In the genomic region with DNA sequence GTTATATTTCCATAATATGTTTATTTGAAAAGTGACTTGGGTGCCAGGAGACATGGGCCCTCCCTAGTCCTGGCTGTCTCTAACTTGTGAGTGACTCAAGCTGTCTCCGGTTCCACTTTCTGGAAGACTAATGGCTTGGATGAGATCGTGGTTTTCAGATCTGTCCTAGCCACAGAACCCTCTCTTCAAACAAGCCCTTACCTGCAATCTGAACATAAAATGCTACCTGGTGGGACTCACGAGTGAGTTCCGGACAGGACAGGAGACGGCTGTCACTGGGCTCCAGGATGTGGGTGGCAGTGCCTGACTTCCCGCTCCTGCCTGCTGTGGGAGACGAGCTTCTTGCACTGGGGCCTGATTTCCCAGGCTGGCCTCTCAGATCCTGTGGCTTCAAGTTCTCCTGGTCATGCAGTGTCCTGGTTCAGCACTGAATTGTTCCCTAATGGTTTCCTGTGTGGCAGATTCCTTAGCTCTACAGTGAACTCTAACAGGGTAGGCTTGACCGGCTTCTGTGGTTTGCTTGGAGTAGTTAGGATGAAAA, we compare ENCODE assay signal across 11 cellular contexts. TPM values are rescaled to one million over a fixed set of nuclear protein-coding genes. Genes with fewer than 3 reads are reported as not detected.
A peak's percentile ranks its signal among the peaks of the same experiment; 100 is the strongest.
DNase-seq lines count a peak whose midpoint lies in the region; ATAC-seq, FAIRE-seq and TF ChIP-seq lines count a peak whose summit lies in the region.
"Had no signal": no experiment of that assay in that cellular context is flagged by ENCODE, and none has a peak within 500 bp of the region (broad histone marks: within the 10 kb centered on the region; RNA-seq: fewer than 3 reads in every experiment).

No MANE protein-coding gene starts in this region.

- H3K36me3 Mint-ChIP-seq in activated naive CD8-positive, alpha-beta T cell treated with anti-CD3 and anti-CD28 coated beads for 36 hours = peaks cover 24% of the 10 kb centered on the region

- no peaks in the 10 kb centered on the region for H3K9me3 Mint-ChIP-seq in activated naive CD8-positive, alpha-beta T cell treated with anti-CD3 and anti-CD28 coated beads for 36 hours
- H3K9me3 Mint-ChIP-seq: T-helper 1 cell treated with Interleukin-12 subunit alpha and Interleukin-12 subunit beta and Interleukin-4 antibody, amounts not matched to agents 30 μg/mL and 1 μg/mL, for 36 hours had no signal

- no peak overlapping the region for H2AFZ ChIP-seq in IMR-90 (replicated peaks; ENCODE audit: low read length, poor library complexity)

- FAIRE-seq in kidney (lab: Jason Lieb, UNC) = no peak

- H2BK120ac ChIP-seq in IMR-90 (ENCODE audit: low read depth, low read length) = no peak overlapping the region

- H3K27me3 ChIP-seq in IMR-90 (ENCODE audit: control insufficient read depth, insufficient read depth, low read length) (no peaks in the 10 kb centered on the region), gastroesophageal sphincter (no peaks in the 10 kb centered on the region), subcutaneous abdominal adipose tissue (ENCODE audit: control insufficient read depth in 5 of 5, insufficient read depth in 4 of 5, low read length in 5 of 5) (no peaks in the 10 kb centered on the region)

- no peak overlapping the region for H2BK15ac ChIP-seq in IMR-90 (ENCODE audit: low read depth, low read length)

- H4K8ac ChIP-seq in IMR-90 (ENCODE audit: low read depth in 2 of 2, low read length in 2 of 2) = 0 out of 4 replicates have a peak overlapping the region, but pooled peaks of 1 of the 2 experiments have one; percentile 0

- CTCF ChIA-PET in IMR-90 (lab: Yijun Ruan, JAX) = no interaction called here

- H3K4me3 Mint-ChIP-seq in activated naive CD8-positive, alpha-beta T cell treated with anti-CD3 and anti-CD28 coated beads for 36 hours = no peak overlapping the region

- WGBS in IMR-90 (ENCODE audit: extremely low coverage in 2 of 2, insufficient read length in 1 of 2), 2 experiments = 96% methylated on average over 5 of the region's 8 CpGs; no CpG with 5 or more reads in 1 of the 2 experiments
- 33 to 56% methylated on average over 1 to 8 of the region's 8 CpGs for WGBS in gastroesophageal sphincter (ENCODE audit: low coverage in 1 of 2), 2 donors

- no peak for TF ChIP-seq CTCF in IMR-90 (conservative IDR thresholded peaks at IDR 0.05; ENCODE audit: low read depth, low read length)
- no peak for TF ChIP-seq CTCF in gastroesophageal sphincter (IDR thresholded peaks at IDR 0.05)
- no peak for TF ChIP-seq CTCF in kidney (IDR thresholded peaks at IDR 0.05; ENCODE audit: borderline replicate concordance, extremely low read depth, insufficient read depth)

- H2AK9ac ChIP-seq in IMR-90 (replicated peaks; ENCODE audit: low read depth, low read length, poor library complexity) = no peak overlapping the region

- no peak overlapping the region for H4K5ac ChIP-seq in IMR-90 (ENCODE audit: low read depth, low read length)

- DNase-seq in IMR-90 = peak; percentile 42
- DNase-seq in activated naive CD8-positive, alpha-beta T cell treated with anti-CD3 and anti-CD28 coated beads for 36 hours = no peak
- DNase-seq in kidney = no peak
- DNase-seq in activated CD8-positive, alpha-beta memory T cell treated with anti-CD3 and anti-CD28 coated beads, Interleukin-2, amount 50 U/mL, for 4 hours = no peak
- DNase-seq: NCI-H526 treated with DMSO at 0.1 percent for 48 hours; stimulated activated CD4-positive, alpha-beta T cell treated with anti-CD3 and anti-CD28 coated beads, Interleukin-12 subunit alpha, Interleukin-12 subunit beta, amount 100 ng/mL, for 4 hours had no signal

- POLR2A ChIA-PET in IMR-90 (lab: Charles Lee; ENCODE audit: unreplicated experiment) = no interaction called here

- H4K20me1 ChIP-seq in IMR-90 (ENCODE audit: insufficient read depth, low read length) = peaks cover 82% of the 10 kb centered on the region

- ATAC-seq in IMR-90 (ENCODE audit: low read depth) (peak; percentile 27; the same call in 1 of the 2 replicates), gastroesophageal sphincter (peak; percentile 42), GM19324 (IDR thresholded peaks at IDR 0.05; ENCODE audit: low FRiP score, unreplicated experiment) (no peak)

- no peak overlapping the region for H3K14ac ChIP-seq in IMR-90 (replicated peaks; ENCODE audit: low read depth, low read length)

- no peak overlapping the region for H3K56ac ChIP-seq in IMR-90 (ENCODE audit: extremely low read depth, insufficient read depth, low read length)

- H3K36me3 ChIP-seq in IMR-90 (ENCODE audit: control insufficient read depth, insufficient read depth, low read length) (0 out of 2 replicates have a peak, but pooled peaks cover 4% of the 10 kb centered on the region), gastroesophageal sphincter (no peaks in the 10 kb centered on the region), subcutaneous abdominal adipose tissue (ENCODE audit: control insufficient read depth in 5 of 5, insufficient read depth in 5 of 5, low read length in 5 of 5) (no peaks in the 10 kb centered on the region), kidney (ENCODE audit: control insufficient read depth in 1 of 2, insufficient read depth in 2 of 2, low read length in 2 of 2) (no peaks in the 10 kb centered on the region)

- H3K9me3 ChIP-seq in IMR-90 (ENCODE audit: control insufficient read depth, insufficient read depth, low read length) (no peaks in the 10 kb centered on the region), gastroesophageal sphincter (no peaks in the 10 kb centered on the region), subcutaneous abdominal adipose tissue (ENCODE audit: control insufficient read depth in 5 of 5, low read length in 5 of 5) (no peaks in the 10 kb centered on the region), kidney (ENCODE audit: control insufficient read depth in 1 of 2, low read length in 2 of 2) (no peaks in the 10 kb centered on the region)

- peak overlapping the region; percentile 7 for H3K23ac ChIP-seq in IMR-90 (ENCODE audit: low read depth, low read length)

- dilution Hi-C loops in IMR-90 (cut with HindIII; ENCODE audit: low sequenced_read_pairs, unreplicated experiment) = no loop called here

- TF ChIP-seq EP300 in gastroesophageal sphincter (IDR thresholded peaks at IDR 0.05) = no peak

- H3K4ac ChIP-seq in IMR-90 (ENCODE audit: low read depth, low read length) = no peak overlapping the region

- H3K27ac Mint-ChIP-seq in activated naive CD8-positive, alpha-beta T cell treated with anti-CD3 and anti-CD28 coated beads for 36 hours = peak overlapping the region; percentile 35
- H3K27ac Mint-ChIP-seq: T-helper 1 cell treated with Interleukin-12 subunit alpha and Interleukin-12 subunit beta and Interleukin-4 antibody, amounts not matched to agents 30 μg/mL and 1 μg/mL, for 36 hours had no signal

- H3K18ac ChIP-seq in IMR-90 (ENCODE audit: low read depth, low read length) = no peak overlapping the region

- H3K4me1 ChIP-seq in IMR-90 (ENCODE audit: control insufficient read depth, insufficient read depth, low read length) (peaks cover 14% of the 10 kb centered on the region), gastroesophageal sphincter (peaks cover 0 to 78% (median 30%) of the 10 kb centered on the region in 3 donors), subcutaneous abdominal adipose tissue (ENCODE audit: control insufficient read depth in 5 of 5, insufficient read depth in 5 of 5, low read length in 5 of 5) (peaks cover 12 to 84% (median 75%) of the 10 kb centered on the region in 5 donors), kidney (ENCODE audit: control insufficient read depth in 1 of 2, insufficient read depth in 1 of 2, low read depth in 1 of 2, low read length in 2 of 2) (no peaks in the 10 kb centered on the region)

- no TSS peak for BruUV-seq in IMR-90 (replicated peaks; lab: Mats Ljungman, UMichigan)

- TF ChIP-seq RAD21 in IMR-90 (IDR thresholded peaks at IDR 0.05; ENCODE audit: low read length) = no peak

- H3K9ac ChIP-seq in IMR-90 (ENCODE audit: low read depth, low read length) (no peak overlapping the region), subcutaneous abdominal adipose tissue (ENCODE audit: low read length in 5 of 5) (peak overlapping the region in 3 of 5 donors; percentile 21 to 73 (median 57)), kidney (ENCODE audit: low read length in 2 of 2) (no peak overlapping the region)

- H4K91ac ChIP-seq in IMR-90 (ENCODE audit: insufficient read depth, low read depth, low read length) = no peak overlapping the region

- no peak for TF ChIP-seq POLR2A in IMR-90 (IDR thresholded peaks at IDR 0.05; ENCODE audit: low read depth, low read length)
- no peak for TF ChIP-seq POLR2A in gastroesophageal sphincter (IDR thresholded peaks at IDR 0.05)

- peaks cover 61 to 94% of the 10 kb centered on the region in 2 experiments for H3K79me1 ChIP-seq in IMR-90 (ENCODE audit: low read depth in 1 of 2, low read length in 2 of 2)

- peaks cover 56% of the 10 kb centered on the region for H3K4me1 Mint-ChIP-seq in activated naive CD8-positive, alpha-beta T cell treated with anti-CD3 and anti-CD28 coated beads for 36 hours

- H3K27ac ChIP-seq in IMR-90 (ENCODE audit: insufficient read depth, low read length) = no peak overlapping the region
- H3K27ac ChIP-seq in gastroesophageal sphincter = peak overlapping the region in 3 of 4 donors; percentile 15 to 61 (median 56)
- H3K27ac ChIP-seq in subcutaneous abdominal adipose tissue (ENCODE audit: low read depth, low read length) = peak overlapping the region; percentile 91
- no peak overlapping the region for H3K27ac ChIP-seq in kidney (ENCODE audit: low read depth in 2 of 2, low read length in 2 of 2)

- in situ Hi-C loops in IMR-90 (cut with MboI; ENCODE audit: low sequenced_read_pairs) = no loop called here

- no peak overlapping the region for H2AK5ac ChIP-seq in IMR-90 (ENCODE audit: low read depth, low read length)

- intact Hi-C loops in IMR-90 (cut with micrococcal nuclease) = no loop called here
- intact Hi-C loops in kidney (cut with DNase I) = no loop called here

- no peak overlapping the region for H3K4me2 ChIP-seq in IMR-90 (ENCODE audit: low read depth, low read length)

- no peak overlapping the region for H2BK20ac ChIP-seq in IMR-90 (ENCODE audit: low read depth, low read length)

- no peaks in the 10 kb centered on the region for H3K27me3 Mint-ChIP-seq in activated naive CD8-positive, alpha-beta T cell treated with anti-CD3 and anti-CD28 coated beads for 36 hours

- H3K9me1 ChIP-seq in IMR-90 (ENCODE audit: insufficient read depth, low read length) = peaks cover 38% of the 10 kb centered on the region

- no peak overlapping the region for H2BK5ac ChIP-seq in IMR-90 (ENCODE audit: low read depth, low read length, poor library complexity, severe bottlenecking)

- H3K4me3 ChIP-seq in IMR-90 (ENCODE audit: insufficient read depth, low read depth, low read length) (no peak overlapping the region), gastroesophageal sphincter (no peak overlapping the region), subcutaneous abdominal adipose tissue (ENCODE audit: low read depth in 1 of 5, low read length in 5 of 5) (peak overlapping the region in 1 of 5 donors; percentile 2), kidney (ENCODE audit: low read length in 2 of 2) (no peak overlapping the region)
- H3K4me3 ChIP-seq: lung had no signal

RNA-seq across cellular contexts. Expression of a gene that starts 26.0 kb away (rescaled TPM):
- total RNA-seq in IMR-90 (2012; rRNA removed) (26.9 and 34.1 TPM in 2 replicates), gastroesophageal sphincter (10 to 100 TPM; 29.6 to 78.3 (median 38.4) TPM), kidney (141 TPM)
- polyA plus RNA-seq in IMR-90 (2012; rRNA removed) (45.5 and 51.3 TPM in 2 replicates), kidney (ENCODE audit: insufficient read depth, low read depth, low replicate concordance) (34.9 TPM)
- 35.6 and 39.8 TPM in 2 replicates for polyA plus RNA-seq in IMR-90 (2012; cell fraction: cytosol; rRNA removed)
- 86.2 and 130 TPM in 2 replicates for polyA plus RNA-seq in IMR-90 (2012; cell fraction: nucleus; rRNA removed; ENCODE audit: low replicate concordance)
- 10 to 100 TPM; 72.6 to 73.0 TPM for total RNA-seq in activated naive CD8-positive, alpha-beta T cell treated with anti-CD3 and anti-CD28 coated beads for 36 hours

Comparison
In these comparisons a context has a peak if more than half of its experiments do, and no peak if none do; other contexts are left out.
1. H3K27ac ChIP-seq: peak in gastroesophageal sphincter (3 of 4) and subcutaneous abdominal adipose tissue (single experiment); none in IMR-90 (single experiment) and kidney (0 of 2).
2. H3K9ac ChIP-seq: peak in subcutaneous abdominal adipose tissue (3 of 5); none in IMR-90 (single experiment) and kidney (0 of 2).